ENCODE assay signal across 8 cellular contexts in the genomic region with DNA sequence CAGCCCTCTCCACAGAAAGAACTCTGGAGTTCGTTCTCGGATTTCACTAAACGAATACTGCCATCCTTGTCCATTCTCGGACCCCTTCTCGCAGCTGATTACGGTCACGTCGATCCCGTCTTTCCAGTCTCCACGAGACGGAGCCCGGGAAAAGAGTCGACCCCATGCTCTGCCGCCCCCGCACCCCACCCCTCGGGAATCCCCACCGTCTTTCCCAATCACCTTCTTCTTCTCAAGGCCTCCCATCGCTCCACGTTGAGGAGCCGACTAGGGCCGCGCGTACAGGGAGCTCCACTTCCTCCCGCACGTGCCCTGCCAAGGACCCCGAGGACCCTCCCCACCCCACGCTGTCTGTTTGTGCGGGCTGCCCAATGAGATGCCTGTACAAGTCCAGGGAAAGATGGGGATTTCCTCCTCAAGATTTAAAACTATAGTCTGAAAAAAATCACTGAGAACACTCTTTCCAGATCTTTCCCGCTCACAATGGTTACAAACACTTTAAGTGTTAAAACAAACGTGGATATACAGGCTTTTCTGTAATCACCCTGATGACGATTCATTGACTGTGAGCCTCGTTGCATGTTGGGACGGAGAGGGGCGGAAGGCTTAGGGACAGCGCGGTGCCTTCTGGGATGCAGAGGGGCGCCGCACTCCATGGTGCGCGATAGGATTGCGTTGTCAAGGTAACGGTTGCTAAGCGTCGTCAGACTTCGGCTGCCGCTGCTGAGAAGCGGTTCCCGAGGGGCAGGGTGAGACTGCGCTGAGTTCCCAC.
DNase-seq lines count a peak whose midpoint lies in the region; ATAC-seq and TF ChIP-seq lines count a peak whose summit lies in the region.

A gene (minus strand): TSS at position 323 of the 772 bp plus-strand sequence. CDS start 77 bp downstream, at position 246.

- H3K27ac ChIP-seq in C4-2B = peak within 1 kb of the TSS; percentile 80

- ATAC-seq in GM19372 (IDR thresholded peaks at IDR 0.05; ENCODE audit: low read depth, unreplicated experiment) = peak; percentile 98
- ATAC-seq in HG03521 (IDR thresholded peaks at IDR 0.05; ENCODE audit: unreplicated experiment) = peak; percentile 96

- DNase-seq in NCI-H748 (lab: John Stamatoyannopoulos, UW; ENCODE audit: unreplicated experiment) (peak; percentile 98), dedifferentiated amniotic fluid mesenchymal stem cell (ENCODE audit: extremely low spot score) (peak; percentile 98), left kidney (ENCODE audit: low read depth, low spot score) (peak; percentile 99)
- peak; percentile 93 for DNase-seq in activated CD4-positive, alpha-beta T cell treated with anti-CD3 and anti-CD28 coated beads, Interleukin-2, amount 50 U/mL, for 1 hour
- DNase-seq in stimulated activated CD4-positive, alpha-beta T cell treated with anti-CD3 and anti-CD28 coated beads, Interleukin-2, amount 100 ng/mL, for 24 hours = peak; percentile 91 to 94

- TF ChIP-seq CTCF in C4-2B (conservative IDR thresholded peaks at IDR 0.05) = no peak

Comparison
In these comparisons a context has a peak if more than half of its experiments do, and no peak if none do; other contexts are left out.
1. Peak in every context shown above with its lines: DNase-seq, ATAC-seq and H3K27ac ChIP-seq.